ENCODE assay signal across 24 cellular contexts in genomic region chr3:38115645-38116427, GRCh38. TPM values are rescaled to one million over a fixed set of nuclear protein-coding genes. Genes with fewer than 3 reads are reported as not detected.
DNase-seq lines count a peak whose midpoint lies in the region; ATAC-seq, FAIRE-seq and TF ChIP-seq lines count a peak whose summit lies in the region.
"Had no signal": no experiment of that assay in that cellular context is flagged by ENCODE, and none has a peak within 500 bp of the region (broad histone marks: within the 10 kb centered on the region; RNA-seq: fewer than 3 reads in every experiment).

No MANE protein-coding gene starts in this region.

- no peak for FAIRE-seq in K562 (lab: Jason Lieb, UNC)

- TF ChIP-seq RAD21 in K562 (CRISPR knock-in tag; conservative IDR thresholded peaks at IDR 0.05 in 1 of 2, IDR thresholded peaks at IDR 0.05 in 1 of 2): no peak

- peaks cover 11 to 32% (median 21%) of the 10 kb centered on the region in 11 experiments for H3K36me3 ChIP-seq in BLaER1 treated with 17β-estradiol and CSF1 and Interleukin-3, amounts not matched to agents 10 nM and 100 nM
- peaks cover 1% of the 10 kb centered on the region; the same call in 1 of the 3 replicates for H3K36me3 ChIP-seq in K562 (ENCODE audit: control insufficient read depth, insufficient read depth, low read length)
- H3K36me3 ChIP-seq in neural progenitor cell: no peaks in the 10 kb centered on the region
- H3K36me3 ChIP-seq: thyroid gland had no signal

- H3K4me2 ChIP-seq in BLaER1 treated with 17β-estradiol and CSF1 and Interleukin-3, amounts not matched to agents 10 nM and 100 nM: peak overlapping the region; percentile 29 to 95 (median 84)
- H3K4me2 ChIP-seq in K562 (ENCODE audit: insufficient read depth, low read length) (no peak overlapping the region), neural progenitor cell (no peak overlapping the region)

- BruUV-seq in K562 (replicated peaks; lab: Mats Ljungman, UMichigan): no TSS peak

- peaks cover 6% of the 10 kb centered on the region for H3K36me3 Mint-ChIP-seq in neural progenitor cell

- CTCF ChIA-PET in K562 (lab: Yijun Ruan, JAX; ENCODE audit: low intra/inter-chr PET ratio): no interaction called here

- H3K9ac ChIP-seq in BLaER1 treated with 17β-estradiol and CSF1 and Interleukin-3, amounts not matched to agents 10 nM and 100 nM: peak overlapping the region in 8 of 11 experiments; percentile 30 to 66 (median 54); a peak in 13 of 22 replicates
- H3K9ac ChIP-seq in K562 (ENCODE audit: insufficient read depth in 1 of 2, low read depth in 2 of 2, low read length in 2 of 2) (peak overlapping the region in 1 of 2 experiments; percentile 79; a peak in 2 of 4 replicates), neural progenitor cell (no peak overlapping the region)

- no peak for ATAC-seq in K562

- peaks cover 6% of the 10 kb centered on the region for H3K27me3 Mint-ChIP-seq in neural progenitor cell (ENCODE audit: insufficient read depth, low read depth)

- H2AFZ ChIP-seq in K562 (ENCODE audit: low read depth, low read length) (no peak overlapping the region), neural progenitor cell (replicated peaks) (no peak overlapping the region)

- peak; percentile 2 for DNase-seq in DMS53 (lab: John Stamatoyannopoulos, UW)
- no peak for DNase-seq in DMS53 treated with DMSO at 0.1 percent for 48 hours (lab: John Stamatoyannopoulos, UW; ENCODE audit: unreplicated experiment)
- no peak for DNase-seq in K562 (ENCODE audit: extremely low read depth in 1 of 4, low spot score in 3 of 4)
- DNase-seq in neural progenitor cell (ENCODE audit: low spot score): no peak
- no peak for DNase-seq in Ammon's horn (ENCODE audit: low spot score)
- no peak for DNase-seq in foreskin fibroblast
- DNase-seq in cortex of kidney (lab: John Stamatoyannopoulos, UW): no peak
- DNase-seq: AML-193; central memory CD4-positive, alpha-beta T cell; GDM1; GOT3; left ventricle myocardium inferior; NCI-H2171; NCI-H69; nucleus accumbens; stimulated activated CD4-positive, alpha-beta T cell treated with anti-CD3 and anti-CD28 coated beads, Interleukin-15, amount 100 ng/mL, for 24 hours; thyroid gland; WERI-Rb-1 had no signal

- intact Hi-C loops in K562 (cut with micrococcal nuclease): loop anchor here (5.0 kb wide), 3 partner anchors 144 to 366 kb away; partner anchors contain the start of gene XYLB

- H3K27ac Mint-ChIP-seq in neural progenitor cell: no peak overlapping the region
- H3K27ac Mint-ChIP-seq: activated T-helper 2 cell treated with anti-CD3 and anti-CD28 coated beads, Interferon-gamma antibody, Interleukin-2, Interleukin-4, amounts not matched to agents 10 μg/mL and 5 μg/mL and 100 μg/mL, durations not matched to agents 14 hours and 24 hours and 36 hours; T-helper 1 cell treated with Interleukin-12 subunit alpha and Interleukin-12 subunit beta and Interleukin-4 antibody, amounts not matched to agents 30 μg/mL and 1 μg/mL, for 36 hours had no signal

- no peaks in the 10 kb centered on the region for H3K9me3 ChIP-seq in BLaER1 treated with 17β-estradiol and CSF1 and Interleukin-3, amounts not matched to agents 10 nM and 100 nM (replicated peaks in 1 of 11)
- no peaks in the 10 kb centered on the region for H3K9me3 ChIP-seq in K562 (replicated peaks; ENCODE audit: control insufficient read depth, insufficient read depth, low read depth, low read length)
- H3K9me3 ChIP-seq in neural progenitor cell (ENCODE audit: low read depth): no peaks in the 10 kb centered on the region
- H3K9me3 ChIP-seq: esophagus muscularis mucosa, left ventricle myocardium inferior, right atrium auricular region, thyroid gland had no signal

- H3K4me1 ChIP-seq in BLaER1 treated with 17β-estradiol and CSF1 and Interleukin-3, amounts not matched to agents 10 nM and 100 nM: peaks cover 22 to 43% (median 41%) of the 10 kb centered on the region in 10 experiments
- H3K4me1 ChIP-seq in K562 (replicated peaks in 1 of 2; ENCODE audit: control insufficient read depth in 2 of 2, insufficient read depth in 2 of 2, low read length in 2 of 2) (peaks cover 0 to 26% of the 10 kb centered on the region in 2 experiments; a peak in 3 of 5 replicates), neural progenitor cell (no peaks in the 10 kb centered on the region)
- H3K4me1 ChIP-seq: esophagus muscularis mucosa, right atrium auricular region, thyroid gland had no signal

- no peaks in the 10 kb centered on the region for H3K9me3 Mint-ChIP-seq in neural progenitor cell
- H3K9me3 Mint-ChIP-seq: activated T-helper 2 cell treated with anti-CD3 and anti-CD28 coated beads, Interferon-gamma antibody, Interleukin-2, Interleukin-4, amounts not matched to agents 10 μg/mL and 5 μg/mL and 100 μg/mL, durations not matched to agents 14 hours and 24 hours and 36 hours; T-helper 1 cell treated with Interleukin-12 subunit alpha and Interleukin-12 subunit beta and Interleukin-4 antibody, amounts not matched to agents 30 μg/mL and 1 μg/mL, for 36 hours had no signal

- no peaks in the 10 kb centered on the region for H3F3A ChIP-seq in neural progenitor cell (ENCODE audit: low read depth)

- H3K79me2 ChIP-seq in K562 (ENCODE audit: control insufficient read depth, insufficient read depth, low read length) (no peaks in the 10 kb centered on the region), neural progenitor cell (ENCODE audit: low read depth) (no peaks in the 10 kb centered on the region)

- 2% methylated on average over 9 of the region's 9 CpGs for WGBS in K562 (ENCODE audit: insufficient coverage, low coverage, missing lambda C conversion rate)

- no peak for TF ChIP-seq EP300 in K562 (IDR thresholded peaks at IDR 0.05; ENCODE audit: low read length)

- TF ChIP-seq CTCF in K562 (IDR thresholded peaks at IDR 0.05 in 2 of 3, conservative IDR thresholded peaks at IDR 0.05 in 1 of 3; ENCODE audit: insufficient read depth in 2 of 3, low read depth in 1 of 3, low read length in 3 of 3) (no peak), neural progenitor cell (IDR thresholded peaks at IDR 0.05) (no peak), foreskin fibroblast (IDR thresholded peaks at IDR 0.05; ENCODE audit: low read depth, low read length) (no peak)

- H3K9me1 ChIP-seq in K562 (ENCODE audit: control insufficient read depth, insufficient read depth, low read length): no peaks in the 10 kb centered on the region

- POLR2A ChIA-PET in K562 (lab: Yijun Ruan, JAX): interaction anchor here (0.8 to 1.4 kb wide), 5 partner anchors 13 to 26 kb away, joined by 3 to 5 read pairs (median 4); partner anchors contain the start of gene ACAA1

- no peak; the same call in 1 of the 2 replicates for TF ChIP-seq POLR2A in K562 (conservative IDR thresholded peaks at IDR 0.05)

- H3K4me1 Mint-ChIP-seq in neural progenitor cell: no peaks in the 10 kb centered on the region

- peaks cover 0 to 66% (median 34%) of the 10 kb centered on the region in 11 experiments; a peak in 20 of 22 replicates for H4K20me1 ChIP-seq in BLaER1 treated with 17β-estradiol and CSF1 and Interleukin-3, amounts not matched to agents 10 nM and 100 nM
- peaks cover 27% of the 10 kb centered on the region for H4K20me1 ChIP-seq in K562 (replicated peaks; ENCODE audit: control insufficient read depth, insufficient read depth, low read length)
- H4K20me1 ChIP-seq in neural progenitor cell (ENCODE audit: low read depth): no peaks in the 10 kb centered on the region

- in situ Hi-C loops in K562 (cut with MboI): loop anchor here (5.0 kb wide), 1 partner anchor 536 kb away; no protein-coding TSS in a partner anchor

- H3K4me3 ChIP-seq in BLaER1 treated with 17β-estradiol and CSF1 and Interleukin-3, amounts not matched to agents 10 nM and 100 nM: peak overlapping the region in 1 of 10 experiments; percentile 39; a peak in 1 of 20 replicates
- H3K4me3 ChIP-seq in K562 (no peak overlapping the region), neural progenitor cell (no peak overlapping the region), foreskin fibroblast (ENCODE audit: low read depth in 1 of 2, low read length in 2 of 2) (no peak overlapping the region)
- H3K4me3 ChIP-seq: esophagus muscularis mucosa, left ventricle myocardium inferior, right atrium auricular region, thyroid gland had no signal

- peaks cover 0 to 18% (median 0%) of the 10 kb centered on the region in 11 experiments; a peak in 1 of 22 replicates for H3K27me3 ChIP-seq in BLaER1 treated with 17β-estradiol and CSF1 and Interleukin-3, amounts not matched to agents 10 nM and 100 nM
- H3K27me3 ChIP-seq in K562 (ENCODE audit: control insufficient read depth in 2 of 2, insufficient read depth in 2 of 2, low read length in 2 of 2) (peaks cover 12 to 43% of the 10 kb centered on the region in 2 experiments; a peak in 4 of 5 replicates), neural progenitor cell (no peaks in the 10 kb centered on the region)
- H3K27me3 ChIP-seq: esophagus muscularis mucosa, right atrium auricular region, thyroid gland had no signal

- H3K4me3 Mint-ChIP-seq in neural progenitor cell: peak overlapping the region; percentile 9
- H3K4me3 Mint-ChIP-seq: T-helper 1 cell treated with Interleukin-12 subunit alpha and Interleukin-12 subunit beta and Interleukin-4 antibody, amounts not matched to agents 30 μg/mL and 1 μg/mL, for 36 hours had no signal

- peak overlapping the region in 8 of 11 experiments; percentile 18 to 72 (median 50); a peak in 13 of 22 replicates for H3K27ac ChIP-seq in BLaER1 treated with 17β-estradiol and CSF1 and Interleukin-3, amounts not matched to agents 10 nM and 100 nM
- H3K27ac ChIP-seq in K562 (ENCODE audit: extremely low read depth, low read depth, low read length): no peak overlapping the region
- H3K27ac ChIP-seq in neural progenitor cell: no peak overlapping the region
- H3K27ac ChIP-seq: 22Rv1, esophagus muscularis mucosa, left ventricle myocardium inferior, right atrium auricular region, thyroid gland, WERI-Rb-1 had no signal

RNA-seq across cellular contexts. Expression of gene ACAA1, which starts 21.1 kb away (rescaled TPM):
- total RNA-seq in K562 (2011; cell fraction: chromatin; rRNA removed; ENCODE audit: low replicate concordance): 89.1 and 251 TPM in 2 replicates
- total RNA-seq in K562 (2011; cell fraction: nucleolus; rRNA removed): 210 and 237 TPM in 2 replicates
- 121 and 146 TPM in 2 replicates for total RNA-seq in K562 (2011; cell fraction: nucleoplasm; rRNA removed)
- 55.0 and 66.3 TPM in 2 replicates for total RNA-seq in K562 (2014; rRNA removed)
- 23.6 and 34.5 TPM in 2 replicates for total RNA-seq in K562 (2014; rRNA removed; fragmentation: Illumina TruSeq; extraction: Trizol)
- total RNA-seq in K562 (2015; rRNA removed; fragmentation: Illumina TruSeq; extraction: Trizol): 53.5 and 62.3 TPM in 2 replicates
- total RNA-seq in K562 (2021): 66.8 and 67.9 TPM in 2 replicates
- polyA plus RNA-seq in K562 (2011; rRNA removed): 60.2 and 92.0 TPM in 2 replicates
- polyA plus RNA-seq in K562 (2011; cell fraction: cytosol; rRNA removed): 63.6 and 69.7 TPM in 2 replicates
- polyA plus RNA-seq in K562 (2011; cell fraction: nucleus; rRNA removed): 347 and 373 TPM in 2 replicates
- polyA plus RNA-seq in K562 (2012): 60.7 and 67.7 TPM in 2 replicates
- polyA plus RNA-seq in K562 (2014; fragmentation: Illumina TruSeq; extraction: Trizol): 54.5 and 57.2 TPM in 2 replicates
- 1 to 10 TPM; 4.0 to 7.9 TPM for polyA plus RNA-seq in K562 (2014; fragmentation: Nextera tagmentation; extraction: Ambion mirVana)
- 88.9 and 96.0 TPM in 2 replicates for polyA plus RNA-seq in K562 (2014; rRNA removed)
- 66.3 and 72.1 TPM in 2 replicates for polyA minus RNA-seq in K562 (2011; rRNA and poly(A)+ RNA removed)
- 31.5 and 38.0 TPM in 2 replicates for polyA minus RNA-seq in K562 (2011; cell fraction: cytosol; rRNA and poly(A)+ RNA removed)
- polyA minus RNA-seq in K562 (2011; cell fraction: nucleus; rRNA and poly(A)+ RNA removed): 111 and 182 TPM in 2 replicates
- 3.3 and 13.3 TPM in 2 replicates for total RNA-seq in neural progenitor cell (ENCODE audit: low replicate concordance)

RNA-seq across cellular contexts. Expression of gene MYD88, which starts 22.6 kb away (rescaled TPM):
- total RNA-seq in K562 (2011; cell fraction: chromatin; rRNA removed; ENCODE audit: low replicate concordance): 14.4 and 29.3 TPM in 2 replicates
- total RNA-seq in K562 (2011; cell fraction: nucleolus; rRNA removed): 19.7 and 21.7 TPM in 2 replicates
- total RNA-seq in K562 (2011; cell fraction: nucleoplasm; rRNA removed): 17.0 and 17.3 TPM in 2 replicates
- total RNA-seq in K562 (2014; rRNA removed): 13.3 and 25.3 TPM in 2 replicates
- total RNA-seq in K562 (2014; rRNA removed; fragmentation: Illumina TruSeq; extraction: Trizol): 3.2 and 3.3 TPM in 2 replicates
- total RNA-seq in K562 (2015; rRNA removed; fragmentation: Illumina TruSeq; extraction: Trizol): 4.1 and 5.0 TPM in 2 replicates
- total RNA-seq in K562 (2021): 33.0 and 33.1 TPM in 2 replicates
- polyA plus RNA-seq in K562 (2011; rRNA removed): 37.6 and 37.8 TPM in 2 replicates
- 45.5 and 50.8 TPM in 2 replicates for polyA plus RNA-seq in K562 (2011; cell fraction: cytosol; rRNA removed)
- 61.3 and 86.0 TPM in 2 replicates for polyA plus RNA-seq in K562 (2011; cell fraction: nucleus; rRNA removed)
- polyA plus RNA-seq in K562 (2012): 32.0 and 43.5 TPM in 2 replicates
- polyA plus RNA-seq in K562 (2014; fragmentation: Illumina TruSeq; extraction: Trizol): 39.2 and 47.3 TPM in 2 replicates
- 10 to 100 TPM; 19.5 to 37.7 TPM for polyA plus RNA-seq in K562 (2014; fragmentation: Nextera tagmentation; extraction: Ambion mirVana)
- 27.6 and 37.7 TPM in 2 replicates for polyA plus RNA-seq in K562 (2014; rRNA removed)
- 29.7 and 37.4 TPM in 2 replicates for polyA minus RNA-seq in K562 (2011; rRNA and poly(A)+ RNA removed)
- polyA minus RNA-seq in K562 (2011; cell fraction: cytosol; rRNA and poly(A)+ RNA removed): 21.7 and 26.8 TPM in 2 replicates
- polyA minus RNA-seq in K562 (2011; cell fraction: nucleus; rRNA and poly(A)+ RNA removed): 24.2 and 32.2 TPM in 2 replicates
- 3.1 and 5.5 TPM in 2 replicates for total RNA-seq in neural progenitor cell (ENCODE audit: low replicate concordance)

RNA-seq across cellular contexts. Expression of gene OXSR1, which starts 49.5 kb away (rescaled TPM):
- total RNA-seq in K562 (2011; cell fraction: chromatin; rRNA removed; ENCODE audit: low replicate concordance): 34.0 and 89.9 TPM in 2 replicates
- 19.0 and 27.6 TPM in 2 replicates for total RNA-seq in K562 (2011; cell fraction: nucleolus; rRNA removed)
- total RNA-seq in K562 (2011; cell fraction: nucleoplasm; rRNA removed): 36.4 and 39.6 TPM in 2 replicates
- 32.8 and 35.0 TPM in 2 replicates for total RNA-seq in K562 (2014; rRNA removed)
- 50.0 and 55.2 TPM in 2 replicates for total RNA-seq in K562 (2014; rRNA removed; fragmentation: Illumina TruSeq; extraction: Trizol)
- 44.7 and 47.6 TPM in 2 replicates for total RNA-seq in K562 (2015; rRNA removed; fragmentation: Illumina TruSeq; extraction: Trizol)
- total RNA-seq in K562 (2021): 48.6 and 56.4 TPM in 2 replicates
- polyA plus RNA-seq in K562 (2011; rRNA removed): 63.4 and 87.6 TPM in 2 replicates
- 27.9 and 44.8 TPM in 2 replicates for polyA plus RNA-seq in K562 (2011; cell fraction: cytosol; rRNA removed)
- 49.3 and 61.9 TPM in 2 replicates for polyA plus RNA-seq in K562 (2011; cell fraction: nucleus; rRNA removed)
- polyA plus RNA-seq in K562 (2012): 27.8 and 43.2 TPM in 2 replicates
- polyA plus RNA-seq in K562 (2014; fragmentation: Illumina TruSeq; extraction: Trizol): 54.1 and 60.9 TPM in 2 replicates
- polyA plus RNA-seq in K562 (2014; fragmentation: Nextera tagmentation; extraction: Ambion mirVana): 10 to 100 TPM; 15.7 to 19.8 TPM
- 48.7 and 50.3 TPM in 2 replicates for polyA plus RNA-seq in K562 (2014; rRNA removed)
- 80.0 and 84.2 TPM in 2 replicates for polyA minus RNA-seq in K562 (2011; rRNA and poly(A)+ RNA removed)
- 41.3 and 44.5 TPM in 2 replicates for polyA minus RNA-seq in K562 (2011; cell fraction: cytosol; rRNA and poly(A)+ RNA removed)
- 28.9 and 51.4 TPM in 2 replicates for polyA minus RNA-seq in K562 (2011; cell fraction: nucleus; rRNA and poly(A)+ RNA removed)
- total RNA-seq in neural progenitor cell (ENCODE audit: low replicate concordance): 60.2 and 65.8 TPM in 2 replicates

Comparison
In these comparisons a context has a peak if more than half of its experiments do, and no peak if none do; other contexts are left out.
1. H3K27ac ChIP-seq: peak in BLaER1 treated with 17β-estradiol and CSF1 and Interleukin-3, amounts not matched to agents 10 nM and 100 nM (8 of 11); none in K562 (single experiment) and neural progenitor cell (single experiment).
2. H3K4me2 ChIP-seq: peak in BLaER1 treated with 17β-estradiol and CSF1 and Interleukin-3, amounts not matched to agents 10 nM and 100 nM (11 of 11); none in K562 (single experiment) and neural progenitor cell (single experiment).